Comparison of ENCODE assay signal across 21 cellular contexts in the genomic region with DNA sequence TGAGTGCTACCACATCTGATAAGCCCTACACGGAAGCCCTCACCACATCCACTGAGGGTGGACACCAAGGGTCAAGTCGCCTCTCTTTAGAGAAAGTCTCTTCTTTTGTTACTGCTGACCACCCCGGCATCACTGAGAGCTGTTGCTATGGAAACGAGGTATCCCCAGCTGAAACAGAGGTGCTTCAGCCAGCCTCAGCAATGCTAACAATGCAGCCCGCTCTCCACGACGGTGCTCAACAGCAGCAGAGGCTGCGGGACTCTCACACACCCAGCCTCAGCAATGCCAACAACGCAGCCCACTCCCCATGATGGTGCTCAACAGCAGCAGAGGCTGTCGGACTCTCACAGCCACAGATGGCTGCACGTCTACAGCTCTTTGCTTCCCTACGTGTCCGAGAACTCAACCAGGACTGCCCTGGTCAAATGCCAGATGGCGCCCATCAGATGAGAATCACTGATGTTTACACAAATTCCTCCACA. TPM values are rescaled to one million over a fixed set of nuclear protein-coding genes. Genes with fewer than 3 reads are reported as not detected.
DNase-seq lines count a peak whose midpoint lies in the region; TF ChIP-seq lines count a peak whose summit lies in the region.
"Had no signal": no experiment of that assay in that cellular context is flagged by ENCODE, and none has a peak within 500 bp of the region (broad histone marks: within the 10 kb centered on the region; RNA-seq: fewer than 3 reads in every experiment).

No MANE protein-coding gene starts in this region.

- H3K9me3 Mint-ChIP-seq in chondrocyte (ENCODE audit: low read depth) (no peaks in the 10 kb centered on the region), progenitor cell of endocrine pancreas (ENCODE audit: low read depth) (no peaks in the 10 kb centered on the region)
- no peaks in the 10 kb centered on the region for H3K9me3 Mint-ChIP-seq in activated T-helper 2 cell treated with anti-CD3 and anti-CD28 coated beads, Interferon-gamma antibody, Interleukin-2, Interleukin-4, amounts not matched to agents 10 μg/mL and 5 μg/mL and 100 μg/mL, durations not matched to agents 14 hours and 24 hours and 36 hours
- H3K9me3 Mint-ChIP-seq: activated CD4-positive, alpha-beta memory T cell treated with anti-CD3 and anti-CD28 coated beads for 36 hours had no signal

- H3K9ac ChIP-seq in Karpas-422 (ENCODE audit: low read length), result peak overlapping the region; percentile 20

- no peaks in the 10 kb centered on the region for H3K9me2 ChIP-seq in Karpas-422 (replicated peaks; ENCODE audit: insufficient read depth, low read length)

- H3K27me3 Mint-ChIP-seq in chondrocyte (ENCODE audit: low read depth), result no peaks in the 10 kb centered on the region
- H3K27me3 Mint-ChIP-seq in progenitor cell of endocrine pancreas, result no peaks in the 10 kb centered on the region
- no peaks in the 10 kb centered on the region for H3K27me3 Mint-ChIP-seq in activated T-helper 2 cell treated with anti-CD3 and anti-CD28 coated beads, Interferon-gamma antibody, Interleukin-2, Interleukin-4, amounts not matched to agents 10 μg/mL and 5 μg/mL and 100 μg/mL, durations not matched to agents 14 hours and 24 hours and 36 hours (ENCODE audit: low read depth)
- H3K27me3 Mint-ChIP-seq: activated CD4-positive, alpha-beta memory T cell treated with anti-CD3 and anti-CD28 coated beads for 36 hours had no signal

- no peaks in the 10 kb centered on the region for H4K20me1 ChIP-seq in Karpas-422 (ENCODE audit: insufficient read depth, low read depth, low read length)

- H3K4me3 Mint-ChIP-seq in chondrocyte (ENCODE audit: unreplicated experiment) (no peak overlapping the region), progenitor cell of endocrine pancreas (ENCODE audit: low read depth) (no peak overlapping the region)
- no peak overlapping the region for H3K4me3 Mint-ChIP-seq in activated T-helper 2 cell treated with anti-CD3 and anti-CD28 coated beads, Interferon-gamma antibody, Interleukin-2, Interleukin-4, amounts not matched to agents 10 μg/mL and 5 μg/mL and 100 μg/mL, durations not matched to agents 14 hours and 24 hours and 36 hours (ENCODE audit: low read depth)
- H3K4me3 Mint-ChIP-seq: activated CD4-positive, alpha-beta memory T cell treated with anti-CD3 and anti-CD28 coated beads for 36 hours had no signal

- DNase-seq in Karpas-422 (no peak), chondrocyte (ENCODE audit: low spot score) (no peak), iPS-NIHi11 (ENCODE audit: low spot score) (peak; percentile 67), progenitor cell of endocrine pancreas (ENCODE audit: low spot score, unreplicated experiment) (no peak), NOMO-1 (lab: John Stamatoyannopoulos, UW; ENCODE audit: unreplicated experiment in 2 of 2) (no peak), NCI-H2081 (lab: John Stamatoyannopoulos, UW) (no peak)
- no peak for DNase-seq in activated T-helper 2 cell treated with anti-CD3 and anti-CD28 coated beads, Interferon-gamma antibody, Interleukin-2, Interleukin-4, amounts not matched to agents 10 μg/mL and 5 μg/mL and 100 μg/mL, durations not matched to agents 14 hours and 24 hours and 36 hours (ENCODE audit: low spot score)
- DNase-seq: activated CD4-positive, alpha-beta memory T cell treated with anti-CD3 and anti-CD28 coated beads for 36 hours; activated T-cell treated with anti-CD3 and anti-CD28 coated beads, Interleukin-2, amount 50 U/mL, for 48 hours; DND-41; effector memory CD4-positive, alpha-beta T cell; left colon; MV-4-11; NCI-H187 treated with DMSO at 0.1 percent for 48 hours; NCI-H524; pancreas; stimulated activated CD4-positive, alpha-beta T cell treated with anti-CD3 and anti-CD28 coated beads, Interleukin-2, amount 100 ng/mL, for 48 hours; T-helper 1 cell; uterus had no signal

- H2AFZ ChIP-seq in Karpas-422 (ENCODE audit: low read length), result no peak overlapping the region

- TF ChIP-seq CTCF in chondrocyte (IDR thresholded peaks at IDR 0.05) (no peak), progenitor cell of endocrine pancreas (IDR thresholded peaks at IDR 0.05; ENCODE audit: unreplicated experiment) (no peak)

- H3K79me2 ChIP-seq in Karpas-422 (ENCODE audit: low read length), result peaks cover 20% of the 10 kb centered on the region

- H3K4me2 ChIP-seq in Karpas-422 (ENCODE audit: low read depth, low read length, poor library complexity, severe bottlenecking), result peak overlapping the region; percentile 63

- H3K27me3 ChIP-seq in Karpas-422 (ENCODE audit: low read length), result no peaks in the 10 kb centered on the region
- H3K27me3 ChIP-seq: pancreas, uterus had no signal

- H3K36me3 ChIP-seq in Karpas-422 (ENCODE audit: insufficient read depth, low read length), result no peaks in the 10 kb centered on the region
- H3K36me3 ChIP-seq: pancreas, uterus had no signal

- intact Hi-C loops in activated T-helper 2 cell treated with anti-CD3 and anti-CD28 coated beads, Interferon-gamma antibody, Interleukin-2, Interleukin-4, amounts not matched to agents 10 μg/mL and 5 μg/mL and 100 μg/mL, durations not matched to agents 14 hours and 24 hours and 36 hours (cut with micrococcal nuclease), result no loop called here

- H3K4me3 ChIP-seq in Karpas-422 (ENCODE audit: low read length), result peak overlapping the region; percentile 39
- H3K4me3 ChIP-seq: pancreas, skin epidermis, uterus had no signal

- no peaks in the 10 kb centered on the region for H3K9me3 ChIP-seq in Karpas-422 (ENCODE audit: low read length)
- H3K9me3 ChIP-seq: pancreas, uterus had no signal

- H3K4me1 Mint-ChIP-seq in chondrocyte (ENCODE audit: low read depth), result peaks cover 34% of the 10 kb centered on the region
- no peaks in the 10 kb centered on the region for H3K4me1 Mint-ChIP-seq in progenitor cell of endocrine pancreas (ENCODE audit: low read depth)
- no peaks in the 10 kb centered on the region for H3K4me1 Mint-ChIP-seq in activated T-helper 2 cell treated with anti-CD3 and anti-CD28 coated beads, Interferon-gamma antibody, Interleukin-2, Interleukin-4, amounts not matched to agents 10 μg/mL and 5 μg/mL and 100 μg/mL, durations not matched to agents 14 hours and 24 hours and 36 hours (ENCODE audit: low read depth)

- peak overlapping the region; percentile 34; the same call in 1 of the 2 replicates for H3K27ac ChIP-seq in Karpas-422 (ENCODE audit: low read length)
- H3K27ac ChIP-seq: pancreas, skin epidermis, uterus, VCaP had no signal

- H3K36me3 Mint-ChIP-seq in chondrocyte (ENCODE audit: low read depth) (peaks cover 12% of the 10 kb centered on the region), progenitor cell of endocrine pancreas (ENCODE audit: insufficient read depth) (peaks cover 3% of the 10 kb centered on the region)
- H3K36me3 Mint-ChIP-seq in activated T-helper 2 cell treated with anti-CD3 and anti-CD28 coated beads, Interferon-gamma antibody, Interleukin-2, Interleukin-4, amounts not matched to agents 10 μg/mL and 5 μg/mL and 100 μg/mL, durations not matched to agents 14 hours and 24 hours and 36 hours (ENCODE audit: low read depth), result peaks cover 15% of the 10 kb centered on the region
- H3K36me3 Mint-ChIP-seq: activated CD4-positive, alpha-beta memory T cell treated with anti-CD3 and anti-CD28 coated beads for 36 hours had no signal

- peaks cover 23% of the 10 kb centered on the region for H3K4me1 ChIP-seq in Karpas-422 (ENCODE audit: low read length)
- H3K4me1 ChIP-seq: pancreas, uterus had no signal

- H3K27ac Mint-ChIP-seq in chondrocyte (ENCODE audit: unreplicated experiment), result peak overlapping the region; percentile 38
- H3K27ac Mint-ChIP-seq in progenitor cell of endocrine pancreas, result peak overlapping the region; percentile 7
- no peak overlapping the region for H3K27ac Mint-ChIP-seq in activated T-helper 2 cell treated with anti-CD3 and anti-CD28 coated beads, Interferon-gamma antibody, Interleukin-2, Interleukin-4, amounts not matched to agents 10 μg/mL and 5 μg/mL and 100 μg/mL, durations not matched to agents 14 hours and 24 hours and 36 hours
- H3K27ac Mint-ChIP-seq: activated CD4-positive, alpha-beta memory T cell treated with anti-CD3 and anti-CD28 coated beads for 36 hours had no signal

RNA-seq across cellular contexts. Expression of a gene that starts 41.4 kb away (rescaled TPM):
- total RNA-seq in Karpas-422 (2014; rRNA removed; shearing (Covaris generic); ENCODE audit: low replicate concordance), result 8.0 and 14.1 TPM in 2 replicates
- total RNA-seq in chondrocyte, result 63.7 to 82.3 TPM (median 74.8 TPM) in 3 replicates
- 75.2 and 87.4 TPM in 2 replicates for total RNA-seq in progenitor cell of endocrine pancreas
- total RNA-seq in activated T-helper 2 cell treated with anti-CD3 and anti-CD28 coated beads, Interferon-gamma antibody, Interleukin-2, Interleukin-4, amounts not matched to agents 10 μg/mL and 5 μg/mL and 100 μg/mL, durations not matched to agents 14 hours and 24 hours and 36 hours, result 84.9 and 86.1 TPM in 2 replicates

RNA-seq across cellular contexts. Expression of a gene that starts 59.2 kb away (rescaled TPM):
- total RNA-seq in Karpas-422 (2014; rRNA removed; shearing (Covaris generic); ENCODE audit: low replicate concordance), result 25.8 and 27.4 TPM in 2 replicates
- total RNA-seq in chondrocyte (26.8 to 28.2 TPM (median 27.2 TPM) in 3 replicates), progenitor cell of endocrine pancreas (27.2 and 28.0 TPM in 2 replicates)
- total RNA-seq in activated T-helper 2 cell treated with anti-CD3 and anti-CD28 coated beads, Interferon-gamma antibody, Interleukin-2, Interleukin-4, amounts not matched to agents 10 μg/mL and 5 μg/mL and 100 μg/mL, durations not matched to agents 14 hours and 24 hours and 36 hours, result 38.1 and 41.0 TPM in 2 replicates
